12 cellular contexts compared by ENCODE assay signal in genomic region chr17:28216528-28216927, GRCh38.
DNase-seq lines count a peak whose midpoint lies in the region; ATAC-seq and TF ChIP-seq lines count a peak whose summit lies in the region.
"Had no signal": no experiment of that assay in that cellular context is flagged by ENCODE, and none has a peak within 500 bp of the region (broad histone marks: within the 10 kb centered on the region; RNA-seq: fewer than 3 reads in every experiment).

No MANE protein-coding gene starts in this region.

- no peaks in the 10 kb centered on the region for H3K4me1 ChIP-seq in fibroblast of lung (ENCODE audit: control insufficient read depth, extremely low read depth, insufficient read depth, low read length)

- H3K36me3 ChIP-seq in fibroblast of lung (ENCODE audit: control insufficient read depth, insufficient read depth, low read length), result no peaks in the 10 kb centered on the region

- TF ChIP-seq CTCF in AG10803 (conservative IDR thresholded peaks at IDR 0.05; ENCODE audit: low read length), result no peak
- no peak for TF ChIP-seq CTCF in fibroblast of lung (conservative IDR thresholded peaks at IDR 0.05 in 1 of 2, IDR thresholded peaks at IDR 0.05 in 1 of 2; ENCODE audit: low read depth in 1 of 2, low read length in 2 of 2)

- H3K4me2 ChIP-seq in fibroblast of lung (ENCODE audit: extremely low read depth, insufficient read depth, low read length), result no peak overlapping the region

- no peaks in the 10 kb centered on the region for H3K9me3 ChIP-seq in fibroblast of lung (ENCODE audit: control insufficient read depth, insufficient read depth, low read depth, low read length)

- no peak overlapping the region for H3K4me3 ChIP-seq in AG10803 (ENCODE audit: low read length)
- H3K4me3 ChIP-seq in fibroblast of lung (replicated peaks in 1 of 4; ENCODE audit: control extremely low read depth in 1 of 4, insufficient read depth in 1 of 4, low read depth in 3 of 4, low read length in 4 of 4), result no peak overlapping the region

- peak; percentile 31 for DNase-seq in AG10803 (ENCODE audit: low read depth)
- peak; percentile 79 for DNase-seq in HCEC 1CT
- DNase-seq in SK-MEL-5 (ENCODE audit: low read depth, low spot score), result peak; percentile 32
- peak; percentile 33 for DNase-seq in fibroblast of lung (ENCODE audit: low read depth in 2 of 2)
- no peak for DNase-seq in NCI-H510A treated with DMSO at 0.1 percent for 48 hours (lab: John Stamatoyannopoulos, UW)
- no peak for DNase-seq in NCI-H524 (lab: John Stamatoyannopoulos, UW)
- no peak for DNase-seq in NCI-H1436 (lab: John Stamatoyannopoulos, UW)
- DNase-seq: activated CD8-positive, alpha-beta memory T cell treated with anti-CD3 and anti-CD28 coated beads, Interleukin-2, amount 50 U/mL, for 48 hours; erythroblast; NCI-H1048; nephron progenitor cell had no signal

- no peaks in the 10 kb centered on the region for H3K27me3 ChIP-seq in fibroblast of lung (ENCODE audit: control insufficient read depth, insufficient read depth, low read length)

- H2AFZ ChIP-seq in fibroblast of lung (ENCODE audit: low read length), result no peak overlapping the region

- ATAC-seq in GM21423 (IDR thresholded peaks at IDR 0.05; ENCODE audit: unreplicated experiment), result no peak

- H3K9ac ChIP-seq in fibroblast of lung (ENCODE audit: insufficient read depth, low read length), result no peak overlapping the region

- in situ Hi-C loops in SK-MEL-5 (cut with HindIII; ENCODE audit: low pct_unique_long_range_greater_than_20kb, low sequenced_read_pairs), result no loop called here

- H3K27ac ChIP-seq in fibroblast of lung (ENCODE audit: insufficient read depth, low read length), result no peak overlapping the region

- H3K79me2 ChIP-seq in fibroblast of lung (ENCODE audit: control insufficient read depth, insufficient read depth, low read length), result no peaks in the 10 kb centered on the region

- H4K20me1 ChIP-seq in fibroblast of lung (ENCODE audit: control insufficient read depth, extremely low read depth, insufficient read depth, low read length), result no peaks in the 10 kb centered on the region

Comparison
In these comparisons a context has a peak if more than half of its experiments do, and no peak if none do; other contexts are left out.
1. DNase-seq: peak in AG10803 (single experiment), HCEC 1CT (single experiment), SK-MEL-5 (single experiment) and fibroblast of lung (2 of 2); none in NCI-H510A treated with DMSO at 0.1 percent for 48 hours (single experiment), NCI-H524 (0 of 2) and NCI-H1436 (single experiment).